Comparison of ENCODE assay signal across 17 cellular contexts in genomic region chr11:71391786-71392185, GRCh38.
"Had no signal": no experiment of that assay in that cellular context is flagged by ENCODE, and none has a peak within 500 bp of the region (broad histone marks: within the 10 kb centered on the region; RNA-seq: fewer than 3 reads in every experiment).

No MANE protein-coding gene starts in this region.

- H3K36me3 ChIP-seq: colonic mucosa, left ventricle myocardium inferior, lower lobe of right lung, neutrophil, pancreas, suprapubic skin, thyroid gland had no signal

- DNase-seq: colonic mucosa; dermis blood vessel endothelial cell; foreskin melanocyte; kidney; left cardiac atrium; left ventricle myocardium inferior; lower lobe of right lung; naive B cell; pancreas; right cardiac atrium; stimulated activated CD4-positive, alpha-beta T cell treated with anti-CD3 and anti-CD28 coated beads, Interleukin-4, amount 100 ng/mL, for 1 hour; stimulated activated CD8-positive, alpha-beta memory T cell treated with anti-CD3 and anti-CD28 coated beads, Interleukin-4, amount 100 ng/mL, for 48 hours; stimulated activated naive CD8-positive, alpha-beta T cell treated with anti-CD3 and anti-CD28 coated beads, Interleukin-15, Interleukin-2, amounts not matched to agents 100 U/mL and 50 U/mL, for 24 hours; thyroid gland had no signal

- H3K4me2 ChIP-seq: hepatocyte had no signal

- H3K4me1 ChIP-seq: colonic mucosa, left ventricle myocardium inferior, lower lobe of right lung, pancreas, suprapubic skin, thyroid gland had no signal

- H2AFZ ChIP-seq: hepatocyte had no signal

- H3K4me3 ChIP-seq: colonic mucosa, hepatocyte, left ventricle myocardium inferior, lower lobe of right lung, pancreas, suprapubic skin, thyroid gland had no signal

- H3K79me2 ChIP-seq: hepatocyte had no signal

- H3K27me3 ChIP-seq: colonic mucosa, pancreas, thyroid gland had no signal

- H3K9me3 ChIP-seq: colonic mucosa, left ventricle myocardium inferior, lower lobe of right lung, neutrophil, pancreas, suprapubic skin, thyroid gland had no signal

- H3K27ac ChIP-seq: colonic mucosa, hepatocyte, left ventricle myocardium inferior, lower lobe of right lung, neutrophil, pancreas, suprapubic skin, thyroid gland had no signal
